Comparison of ENCODE assay signal across 10 cellular contexts in genomic region chr7:148303295-148304013, GRCh38.
DNase-seq lines count a peak whose midpoint lies in the region; ATAC-seq, FAIRE-seq and TF ChIP-seq lines count a peak whose summit lies in the region.
"Had no signal": no experiment of that assay in that cellular context is flagged by ENCODE, and none has a peak within 500 bp of the region (broad histone marks: within the 10 kb centered on the region; RNA-seq: fewer than 3 reads in every experiment).

No MANE protein-coding gene starts in this region.

- peak overlapping the region; percentile 38 for H3K27ac Mint-ChIP-seq in activated naive CD8-positive, alpha-beta T cell
- H3K27ac Mint-ChIP-seq in activated naive CD8-positive, alpha-beta T cell treated with anti-CD3 and anti-CD28 coated beads, Interleukin-2, amount 50 U/mL, for 24 hours: no peak overlapping the region

- no peak overlapping the region for H3K4me3 Mint-ChIP-seq in activated naive CD8-positive, alpha-beta T cell
- no peak overlapping the region for H3K4me3 Mint-ChIP-seq in activated naive CD8-positive, alpha-beta T cell treated with anti-CD3 and anti-CD28 coated beads, Interleukin-2, amount 50 U/mL, for 24 hours

- peaks cover 4% of the 10 kb centered on the region for H3K36me3 Mint-ChIP-seq in activated naive CD8-positive, alpha-beta T cell
- no peaks in the 10 kb centered on the region for H3K36me3 Mint-ChIP-seq in activated naive CD8-positive, alpha-beta T cell treated with anti-CD3 and anti-CD28 coated beads, Interleukin-2, amount 50 U/mL, for 24 hours (ENCODE audit: low read depth)

- peak overlapping the region; percentile 53 for H3K4me3 ChIP-seq in adipocyte (ENCODE audit: low read length)
- H3K4me3 ChIP-seq in kidney (ENCODE audit: low read length in 2 of 2): peak overlapping the region in 1 of 2 donors; percentile 5
- no peak overlapping the region for H3K4me3 ChIP-seq in effector memory CD4-positive, alpha-beta T cell (ENCODE audit: insufficient read depth, low read depth, low read length, poor library complexity, severe bottlenecking)
- H3K4me3 ChIP-seq: dorsolateral prefrontal cortex had no signal

- H3K9me3 ChIP-seq in adipocyte (ENCODE audit: control insufficient read depth, low read length) (no peaks in the 10 kb centered on the region), kidney (ENCODE audit: control insufficient read depth in 1 of 2, low read length in 2 of 2) (no peaks in the 10 kb centered on the region)
- H3K9me3 ChIP-seq in effector memory CD4-positive, alpha-beta T cell (ENCODE audit: control insufficient read depth, low read length): no peaks in the 10 kb centered on the region

- H3K9ac ChIP-seq in adipocyte (ENCODE audit: low read length): peak overlapping the region; percentile 8
- no peak overlapping the region for H3K9ac ChIP-seq in kidney (ENCODE audit: low read length in 2 of 2)

- H3K4me1 ChIP-seq in adipocyte (ENCODE audit: control insufficient read depth, insufficient read depth, low read length): peaks cover 19% of the 10 kb centered on the region
- peaks cover 0 to 7% of the 10 kb centered on the region in 2 donors for H3K4me1 ChIP-seq in kidney (ENCODE audit: control insufficient read depth in 1 of 2, insufficient read depth in 1 of 2, low read depth in 1 of 2, low read length in 2 of 2)
- H3K4me1 ChIP-seq in effector memory CD4-positive, alpha-beta T cell (ENCODE audit: control insufficient read depth, insufficient read depth, low read length, poor library complexity, severe bottlenecking): no peaks in the 10 kb centered on the region

- H3K4me1 Mint-ChIP-seq in activated naive CD8-positive, alpha-beta T cell (ENCODE audit: low read depth): peaks cover 39% of the 10 kb centered on the region
- peaks cover 39% of the 10 kb centered on the region for H3K4me1 Mint-ChIP-seq in activated naive CD8-positive, alpha-beta T cell treated with anti-CD3 and anti-CD28 coated beads, Interleukin-2, amount 50 U/mL, for 24 hours

- intact Hi-C loops in kidney (cut with DNase I): no loop called here

- peaks cover 16% of the 10 kb centered on the region for H3K27me3 ChIP-seq in adipocyte (replicated peaks; ENCODE audit: control insufficient read depth, insufficient read depth, low read length)
- H3K27me3 ChIP-seq in effector memory CD4-positive, alpha-beta T cell (replicated peaks; ENCODE audit: control insufficient read depth, insufficient read depth, low read length, poor library complexity, severe bottlenecking): no peaks in the 10 kb centered on the region
- H3K27me3 ChIP-seq: dorsolateral prefrontal cortex had no signal

- no peak for ATAC-seq in activated naive CD8-positive, alpha-beta T cell treated with anti-CD3 and anti-CD28 coated beads, Interleukin-2, amount 50 U/mL, for 24 hours

- H3K36me3 ChIP-seq in adipocyte (ENCODE audit: control insufficient read depth, insufficient read depth, low read length, severe bottlenecking): no peaks in the 10 kb centered on the region
- no peaks in the 10 kb centered on the region for H3K36me3 ChIP-seq in kidney (ENCODE audit: control insufficient read depth in 1 of 2, insufficient read depth in 2 of 2, low read length in 2 of 2)
- no peaks in the 10 kb centered on the region for H3K36me3 ChIP-seq in effector memory CD4-positive, alpha-beta T cell (ENCODE audit: control insufficient read depth, insufficient read depth, low read length)

- DNase-seq in activated naive CD8-positive, alpha-beta T cell treated with anti-CD3 and anti-CD28 coated beads, Interleukin-2, amount 50 U/mL, for 24 hours: no peak
- DNase-seq in adipocyte (ENCODE audit: low read depth) (peak; percentile 69), kidney (peak; percentile 91), ureter (ENCODE audit: low spot score) (peak; percentile 70), NCI-H2107 (lab: John Stamatoyannopoulos, UW) (no peak)
- no peak for DNase-seq in stimulated activated CD4-positive, alpha-beta T cell treated with anti-CD3 and anti-CD28 coated beads, Interleukin-12 subunit alpha, Interleukin-12 subunit beta, amount 100 ng/mL, for 4 hours
- no peak for DNase-seq in effector memory CD4-positive, alpha-beta T cell
- DNase-seq: SW 1271 had no signal

- H3K9me3 Mint-ChIP-seq in activated naive CD8-positive, alpha-beta T cell (ENCODE audit: low read depth): no peaks in the 10 kb centered on the region
- H3K9me3 Mint-ChIP-seq in activated naive CD8-positive, alpha-beta T cell treated with anti-CD3 and anti-CD28 coated beads, Interleukin-2, amount 50 U/mL, for 24 hours: peaks cover 9% of the 10 kb centered on the region

- no peak for TF ChIP-seq CTCF in kidney (IDR thresholded peaks at IDR 0.05; ENCODE audit: borderline replicate concordance, extremely low read depth, insufficient read depth)

- no peaks in the 10 kb centered on the region for H3K27me3 Mint-ChIP-seq in activated naive CD8-positive, alpha-beta T cell
- H3K27me3 Mint-ChIP-seq in activated naive CD8-positive, alpha-beta T cell treated with anti-CD3 and anti-CD28 coated beads, Interleukin-2, amount 50 U/mL, for 24 hours: no peaks in the 10 kb centered on the region

- no peak for FAIRE-seq in kidney (lab: Jason Lieb, UNC)

- no peak overlapping the region for H3K27ac ChIP-seq in kidney (ENCODE audit: low read depth in 2 of 2, low read length in 2 of 2)
- H3K27ac ChIP-seq in effector memory CD4-positive, alpha-beta T cell (ENCODE audit: insufficient read depth, low read length, poor library complexity, severe bottlenecking): no peak overlapping the region

Comparison
In these comparisons a context has a peak if more than half of its experiments do, and no peak if none do; other contexts are left out.
1. DNase-seq: peak in adipocyte (single experiment), kidney (single experiment) and ureter (single experiment); none in activated naive CD8-positive, alpha-beta T cell treated with anti-CD3 and anti-CD28 coated beads, Interleukin-2, amount 50 U/mL, for 24 hours (single experiment), stimulated activated CD4-positive, alpha-beta T cell treated with anti-CD3 and anti-CD28 coated beads, Interleukin-12 subunit alpha, Interleukin-12 subunit beta, amount 100 ng/mL, for 4 hours (single experiment), effector memory CD4-positive, alpha-beta T cell (0 of 3) and NCI-H2107 (single experiment).